26 cellular contexts compared by ENCODE assay signal in genomic region chr2:113967272-113967671, GRCh38.
DNase-seq lines count a peak whose midpoint lies in the region; ATAC-seq and TF ChIP-seq lines count a peak whose summit lies in the region.
"Had no signal": no experiment of that assay in that cellular context is flagged by ENCODE, and none has a peak within 500 bp of the region (broad histone marks: within the 10 kb centered on the region; RNA-seq: fewer than 3 reads in every experiment).

No MANE protein-coding gene starts in this region.

- DNase-seq in activated CD4-positive, alpha-beta T cell treated with anti-CD3 and anti-CD28 coated beads for 36 hours = no peak
- no peak for DNase-seq in activated CD4-positive, alpha-beta T cell treated with anti-CD3 and anti-CD28 coated beads, Interleukin-2, amount 50 U/mL, for 48 hours
- DNase-seq in Calu3 (no peak), ecto neural progenitor cell (ENCODE audit: low spot score) (no peak), NCI-H1694 (lab: John Stamatoyannopoulos, UW) (no peak)
- DNase-seq: 8988T; DMS 273 treated with DMSO at 0.1 percent for 48 hours; heart right ventricle; MG63; NCI-H1694 treated with DMSO at 0.1 percent for 48 hours; NCI-H446 treated with DMSO at 0.1 percent for 48 hours; NK-92 treated with Interleukin-12 subunit alpha and Interleukin-12 subunit beta, amount 100 ng/mL, for 24 hours; posterior cingulate gyrus; stimulated activated CD4-positive, alpha-beta T cell treated with anti-CD3 and anti-CD28 coated beads, Interleukin-4, amount 100 ng/mL, for 1 hour; substantia nigra; T-helper 9 cell; uterus had no signal

- BruUV-seq in Calu3 (replicated peaks; lab: Mats Ljungman, UMichigan) = no TSS peak

- H3K27me3 ChIP-seq in mucosa of rectum (ENCODE audit: control insufficient read depth in 2 of 2, insufficient read depth in 2 of 2, low read length in 2 of 2) = no peaks in the 10 kb centered on the region
- H3K27me3 ChIP-seq: BLaER1, brain microvascular endothelial cell, heart right ventricle, MG63, uterus had no signal

- intact Hi-C loops in activated CD4-positive, alpha-beta T cell treated with anti-CD3 and anti-CD28 coated beads for 36 hours (cut with DNase I, micrococcal nuclease) = loop anchor here in 1 of 2 experiments (5.0 kb wide), 1 partner anchor 65 kb away; no protein-coding TSS in a partner anchor
- intact Hi-C loops in Calu3 (cut with micrococcal nuclease; ENCODE audit: unreplicated experiment) = loop anchor here (2.0 kb wide), 1 partner anchor 584 kb away; no protein-coding TSS in a partner anchor

- CTCF ChIA-PET in activated CD4-positive, alpha-beta T cell treated with anti-CD3 and anti-CD28 coated beads for 36 hours (lab: Charles Lee) = interaction anchor here (0.6 to 2.9 kb wide), 5 partner anchors 8 to 251 kb away, joined by 3 to 27 read pairs (median 9); no protein-coding TSS in a partner anchor
- CTCF ChIA-PET in Calu3 (lab: Charles Lee) = interaction anchor here (2.4 kb wide), 1 partner anchor 584 kb away, joined by 15 read pairs; no protein-coding TSS in a partner anchor

- H3K27ac Mint-ChIP-seq in activated CD4-positive, alpha-beta T cell treated with anti-CD3 and anti-CD28 coated beads for 36 hours = no peak overlapping the region
- H3K27ac Mint-ChIP-seq in Calu3 (ENCODE audit: unreplicated experiment) = peak overlapping the region; percentile 78
- H3K27ac Mint-ChIP-seq in activated T-helper 17 cell treated with anti-CD3 and anti-CD28 coated beads, Interleukin-2, amount 50 U/mL, for 72 hours = peak overlapping the region; percentile 46

- peaks cover 0 to 8% of the 10 kb centered on the region in 2 donors for H3K4me1 ChIP-seq in mucosa of rectum (ENCODE audit: control insufficient read depth in 2 of 2, insufficient read depth in 2 of 2, low read length in 2 of 2)
- H3K4me1 ChIP-seq: BLaER1, uterus had no signal

- no peaks in the 10 kb centered on the region for H3K36me3 ChIP-seq in mucosa of rectum (ENCODE audit: control insufficient read depth in 2 of 2, insufficient read depth in 2 of 2, low read length in 2 of 2)
- H3K36me3 ChIP-seq: BLaER1, uterus had no signal

- ATAC-seq in activated CD4-positive, alpha-beta T cell treated with anti-CD3 and anti-CD28 coated beads for 36 hours = peak; percentile 27
- ATAC-seq in activated T-helper 17 cell treated with anti-CD3 and anti-CD28 coated beads, Interleukin-2, amount 50 U/mL, for 72 hours (replicated peaks) = peak; percentile 43
- no peak for ATAC-seq in GM21723 (IDR thresholded peaks at IDR 0.05; ENCODE audit: unreplicated experiment)
- ATAC-seq: HCT116 had no signal

- H3K4me3 ChIP-seq in mucosa of rectum (ENCODE audit: low read length in 2 of 2) = no peak overlapping the region
- H3K4me3 ChIP-seq: BLaER1, heart right ventricle, MG63, SK-N-MC, uterus had no signal

- H3K4me3 Mint-ChIP-seq in activated CD4-positive, alpha-beta T cell treated with anti-CD3 and anti-CD28 coated beads for 36 hours = no peak overlapping the region
- no peak overlapping the region for H3K4me3 Mint-ChIP-seq in Calu3 (ENCODE audit: low read depth, unreplicated experiment)
- no peak overlapping the region for H3K4me3 Mint-ChIP-seq in activated T-helper 17 cell treated with anti-CD3 and anti-CD28 coated beads, Interleukin-2, amount 50 U/mL, for 72 hours
- H3K4me3 Mint-ChIP-seq: activated naive CD8-positive, alpha-beta T cell; nephron had no signal

- TF ChIP-seq CTCF in Calu3 (IDR thresholded peaks at IDR 0.05; ENCODE audit: unreplicated experiment) = no peak

- peak overlapping the region; percentile 5 to 9 for H3K27ac ChIP-seq in mucosa of rectum (ENCODE audit: low read depth in 2 of 2, low read length in 2 of 2)
- H3K27ac ChIP-seq: BLaER1, brain microvascular endothelial cell, SK-N-MC, uterus had no signal

- no peaks in the 10 kb centered on the region for H3K9me3 ChIP-seq in mucosa of rectum (ENCODE audit: control insufficient read depth in 2 of 2, low read length in 2 of 2)
- H3K9me3 ChIP-seq: BLaER1, heart right ventricle, MG63, uterus had no signal

- H3K9me3 Mint-ChIP-seq in activated CD4-positive, alpha-beta T cell treated with anti-CD3 and anti-CD28 coated beads for 36 hours (ENCODE audit: low read depth) = no peaks in the 10 kb centered on the region
- no peaks in the 10 kb centered on the region for H3K9me3 Mint-ChIP-seq in Calu3 (ENCODE audit: low read depth, unreplicated experiment)
- no peaks in the 10 kb centered on the region for H3K9me3 Mint-ChIP-seq in activated T-helper 17 cell treated with anti-CD3 and anti-CD28 coated beads, Interleukin-2, amount 50 U/mL, for 72 hours
- H3K9me3 Mint-ChIP-seq: nephron had no signal

- peaks cover 30% of the 10 kb centered on the region for H3K4me1 Mint-ChIP-seq in activated CD4-positive, alpha-beta T cell treated with anti-CD3 and anti-CD28 coated beads for 36 hours
- peaks cover 40% of the 10 kb centered on the region for H3K4me1 Mint-ChIP-seq in Calu3 (ENCODE audit: low read depth, unreplicated experiment)
- peaks cover 4% of the 10 kb centered on the region for H3K4me1 Mint-ChIP-seq in activated T-helper 17 cell treated with anti-CD3 and anti-CD28 coated beads, Interleukin-2, amount 50 U/mL, for 72 hours

- H3K9ac ChIP-seq in mucosa of rectum (ENCODE audit: low read depth in 1 of 2, low read length in 2 of 2) = no peak overlapping the region
- H3K9ac ChIP-seq: BLaER1 had no signal

- POLR2A ChIA-PET in activated CD4-positive, alpha-beta T cell treated with anti-CD3 and anti-CD28 coated beads for 36 hours (lab: Charles Lee) = no interaction called here

- no peaks in the 10 kb centered on the region for H3K27me3 Mint-ChIP-seq in activated CD4-positive, alpha-beta T cell treated with anti-CD3 and anti-CD28 coated beads for 36 hours
- no peaks in the 10 kb centered on the region for H3K27me3 Mint-ChIP-seq in Calu3 (ENCODE audit: unreplicated experiment)
- no peaks in the 10 kb centered on the region for H3K27me3 Mint-ChIP-seq in activated T-helper 17 cell treated with anti-CD3 and anti-CD28 coated beads, Interleukin-2, amount 50 U/mL, for 72 hours
- H3K27me3 Mint-ChIP-seq: activated naive CD8-positive, alpha-beta T cell had no signal

- H3K36me3 Mint-ChIP-seq in activated CD4-positive, alpha-beta T cell treated with anti-CD3 and anti-CD28 coated beads for 36 hours (ENCODE audit: low read depth) = peaks cover 8% of the 10 kb centered on the region
- H3K36me3 Mint-ChIP-seq in Calu3 (ENCODE audit: insufficient read depth, unreplicated experiment) = peaks cover 56% of the 10 kb centered on the region
- H3K36me3 Mint-ChIP-seq in activated T-helper 17 cell treated with anti-CD3 and anti-CD28 coated beads, Interleukin-2, amount 50 U/mL, for 72 hours (ENCODE audit: low read depth) = peaks cover 54% of the 10 kb centered on the region
